12 cellular contexts compared by ENCODE assay signal in genomic region chr7:47481656-47482012, GRCh38.
DNase-seq lines count a peak whose midpoint lies in the region; ATAC-seq and TF ChIP-seq lines count a peak whose summit lies in the region.
"Had no signal": no experiment of that assay in that cellular context is flagged by ENCODE, and none has a peak within 500 bp of the region (broad histone marks: within the 10 kb centered on the region; RNA-seq: fewer than 3 reads in every experiment).

No MANE protein-coding gene starts in this region.

- H3K4me1 ChIP-seq in heart right ventricle = peaks cover 22 to 81% (median 63%) of the 10 kb centered on the region in 9 donors
- peaks cover 54% of the 10 kb centered on the region for H3K4me1 ChIP-seq in osteoblast (ENCODE audit: insufficient read depth, low read length)
- no peaks in the 10 kb centered on the region for H3K4me1 ChIP-seq in uterus

- H3K36me3 ChIP-seq in heart right ventricle (no peaks in the 10 kb centered on the region), osteoblast (ENCODE audit: insufficient read depth, low read length) (no peaks in the 10 kb centered on the region), uterus (no peaks in the 10 kb centered on the region)

- peaks cover 33% of the 10 kb centered on the region for H3K36me3 Mint-ChIP-seq in dendritic cell treated with granulocyte-macrophage colony-stimulating factor and Interleukin-4, amounts not matched to agents 40 ng/mL and 50 ng/mL, for 4 days (ENCODE audit: low read depth)
- no peaks in the 10 kb centered on the region for H3K36me3 Mint-ChIP-seq in activated CD8-positive, alpha-beta memory T cell treated with anti-CD3 and anti-CD28 coated beads, Interleukin-2, amount 10 ng/mL, durations not matched to agents 7 days and 5 days
- H3K36me3 Mint-ChIP-seq in activated CD4-positive, alpha-beta memory T cell treated with anti-CD3 and anti-CD28 coated beads for 36 hours = no peaks in the 10 kb centered on the region
- H3K36me3 Mint-ChIP-seq: activated naive CD4-positive, alpha-beta T cell treated with anti-CD3 and anti-CD28 coated beads, Interleukin-2, amount 50 U/mL, for 24 hours had no signal

- 81 to 88% methylated on average over 7 of the region's 7 CpGs for WGBS in heart right ventricle, 2 donors

- H4K20me1 ChIP-seq in osteoblast (ENCODE audit: insufficient read depth, low read length) = peaks cover 29% of the 10 kb centered on the region

- no peak for TF ChIP-seq POLR2A in uterus (IDR thresholded peaks at IDR 0.05)

- intact Hi-C loops in heart right ventricle (cut with DNase I) (loop anchor here in 1 of 10 donors (5.0 kb wide), 1 partner anchor 91 kb away; no protein-coding TSS in a partner anchor), Right ventricle myocardium superior (cut with DNase I) (no loop called here), uterus (cut with DNase I; ENCODE audit: low total_unique reads) (no loop called here)
- intact Hi-C loops in dendritic cell treated with granulocyte-macrophage colony-stimulating factor and Interleukin-4, amounts not matched to agents 40 ng/mL and 50 ng/mL, for 4 days (cut with micrococcal nuclease) = loop anchor here (1.0 to 2.0 kb wide), 2 partner anchors 15 to 188 kb away; no protein-coding TSS in a partner anchor
- intact Hi-C loops in activated CD4-positive, alpha-beta memory T cell treated with anti-CD3 and anti-CD28 coated beads for 36 hours (cut with micrococcal nuclease) = no loop called here

- TF ChIP-seq CTCF in heart right ventricle (IDR thresholded peaks at IDR 0.05) (no peak), osteoblast (IDR thresholded peaks at IDR 0.05; ENCODE audit: extremely low read depth, low read depth, low read length) (no peak), uterus (IDR thresholded peaks at IDR 0.05) (no peak)

- DNase-seq in heart right ventricle (no peak), Right ventricle myocardium superior (no peak), osteoblast (ENCODE audit: insufficient read length, low spot score, missing footprints) (no peak), uterus (no peak), hypothalamus (lab: John Stamatoyannopoulos, UW) (no peak)
- DNase-seq in activated CD8-positive, alpha-beta memory T cell treated with anti-CD3 and anti-CD28 coated beads, Interleukin-2, amount 10 ng/mL, durations not matched to agents 7 days and 5 days = no peak
- no peak for DNase-seq in activated CD4-positive, alpha-beta memory T cell treated with anti-CD3 and anti-CD28 coated beads for 36 hours
- DNase-seq: activated CD4-positive, alpha-beta T cell treated with anti-CD3 and anti-CD28 coated beads, Interleukin-2, amount 10 ng/mL, durations not matched to agents 7 days and 5 days; NCI-H2029 treated with DMSO at 0.1 percent for 48 hours; stimulated activated CD4-positive, alpha-beta T cell treated with anti-CD3 and anti-CD28 coated beads, Interleukin-12 subunit alpha, Interleukin-12 subunit beta, amount 100 ng/mL, for 4 hours had no signal

- H3K4me2 ChIP-seq in osteoblast (ENCODE audit: insufficient read depth, low read length) = peak overlapping the region; percentile 40

- H3K4me3 ChIP-seq in heart right ventricle = peak overlapping the region in 1 of 10 donors; percentile 10
- H3K4me3 ChIP-seq in osteoblast (ENCODE audit: insufficient read depth, low read length) = no peak overlapping the region
- no peak overlapping the region for H3K4me3 ChIP-seq in uterus

- H3K27me3 Mint-ChIP-seq in dendritic cell treated with granulocyte-macrophage colony-stimulating factor and Interleukin-4, amounts not matched to agents 40 ng/mL and 50 ng/mL, for 4 days = no peaks in the 10 kb centered on the region
- no peaks in the 10 kb centered on the region for H3K27me3 Mint-ChIP-seq in activated CD8-positive, alpha-beta memory T cell treated with anti-CD3 and anti-CD28 coated beads, Interleukin-2, amount 10 ng/mL, durations not matched to agents 7 days and 5 days
- no peaks in the 10 kb centered on the region for H3K27me3 Mint-ChIP-seq in activated CD4-positive, alpha-beta memory T cell treated with anti-CD3 and anti-CD28 coated beads for 36 hours
- H3K27me3 Mint-ChIP-seq: activated CD4-positive, alpha-beta T cell treated with anti-CD3 and anti-CD28 coated beads, Interleukin-2, amount 10 ng/mL, durations not matched to agents 7 days and 5 days had no signal

- H2AFZ ChIP-seq in osteoblast (ENCODE audit: low read length) = no peak overlapping the region

- CTCF ChIA-PET in activated CD8-positive, alpha-beta memory T cell treated with anti-CD3 and anti-CD28 coated beads, Interleukin-2, amount 10 ng/mL, durations not matched to agents 7 days and 5 days (lab: Charles Lee) = no interaction called here
- CTCF ChIA-PET in activated CD4-positive, alpha-beta memory T cell treated with anti-CD3 and anti-CD28 coated beads for 36 hours (lab: Charles Lee) = no interaction called here

- H3K4me1 Mint-ChIP-seq in dendritic cell treated with granulocyte-macrophage colony-stimulating factor and Interleukin-4, amounts not matched to agents 40 ng/mL and 50 ng/mL, for 4 days (ENCODE audit: low read depth) = peaks cover 92% of the 10 kb centered on the region
- H3K4me1 Mint-ChIP-seq in activated CD8-positive, alpha-beta memory T cell treated with anti-CD3 and anti-CD28 coated beads, Interleukin-2, amount 10 ng/mL, durations not matched to agents 7 days and 5 days = no peaks in the 10 kb centered on the region
- peaks cover 7% of the 10 kb centered on the region for H3K4me1 Mint-ChIP-seq in activated CD4-positive, alpha-beta memory T cell treated with anti-CD3 and anti-CD28 coated beads for 36 hours (ENCODE audit: low read depth)
- H3K4me1 Mint-ChIP-seq: activated CD4-positive, alpha-beta T cell treated with anti-CD3 and anti-CD28 coated beads, Interleukin-2, amount 10 ng/mL, durations not matched to agents 7 days and 5 days; activated naive CD4-positive, alpha-beta T cell treated with anti-CD3 and anti-CD28 coated beads, Interleukin-2, amount 50 U/mL, for 24 hours had no signal

- POLR2A ChIA-PET in activated CD4-positive, alpha-beta memory T cell treated with anti-CD3 and anti-CD28 coated beads for 36 hours (lab: Charles Lee) = no interaction called here

- H3K27me3 ChIP-seq in heart right ventricle (no peaks in the 10 kb centered on the region), osteoblast (ENCODE audit: insufficient read depth, low read length) (no peaks in the 10 kb centered on the region), uterus (no peaks in the 10 kb centered on the region)

- H3K27ac ChIP-seq in heart right ventricle (peak overlapping the region; percentile 63 to 89 (median 85)), osteoblast (ENCODE audit: low read depth, low read length) (peak overlapping the region; percentile 94), uterus (peak overlapping the region; percentile 44 to 54)

- no peaks in the 10 kb centered on the region for H3K9me3 Mint-ChIP-seq in dendritic cell treated with granulocyte-macrophage colony-stimulating factor and Interleukin-4, amounts not matched to agents 40 ng/mL and 50 ng/mL, for 4 days
- H3K9me3 Mint-ChIP-seq in activated CD8-positive, alpha-beta memory T cell treated with anti-CD3 and anti-CD28 coated beads, Interleukin-2, amount 10 ng/mL, durations not matched to agents 7 days and 5 days (ENCODE audit: low read depth) = peaks cover 8% of the 10 kb centered on the region
- H3K9me3 Mint-ChIP-seq in activated CD4-positive, alpha-beta memory T cell treated with anti-CD3 and anti-CD28 coated beads for 36 hours = no peaks in the 10 kb centered on the region
- H3K9me3 Mint-ChIP-seq: activated CD4-positive, alpha-beta T cell treated with anti-CD3 and anti-CD28 coated beads, Interleukin-2, amount 10 ng/mL, durations not matched to agents 7 days and 5 days; activated naive CD4-positive, alpha-beta T cell treated with anti-CD3 and anti-CD28 coated beads, Interleukin-2, amount 50 U/mL, for 24 hours had no signal

- ATAC-seq in heart right ventricle (no peak), Right ventricle myocardium superior (ENCODE audit: poor library complexity) (no peak)
- no peak for ATAC-seq in activated CD8-positive, alpha-beta memory T cell treated with anti-CD3 and anti-CD28 coated beads, Interleukin-2, amount 10 ng/mL, durations not matched to agents 7 days and 5 days

- peak overlapping the region; percentile 70 for H3K4me3 Mint-ChIP-seq in dendritic cell treated with granulocyte-macrophage colony-stimulating factor and Interleukin-4, amounts not matched to agents 40 ng/mL and 50 ng/mL, for 4 days
- H3K4me3 Mint-ChIP-seq in activated CD8-positive, alpha-beta memory T cell treated with anti-CD3 and anti-CD28 coated beads, Interleukin-2, amount 10 ng/mL, durations not matched to agents 7 days and 5 days = no peak overlapping the region
- H3K4me3 Mint-ChIP-seq in activated CD4-positive, alpha-beta memory T cell treated with anti-CD3 and anti-CD28 coated beads for 36 hours = no peak overlapping the region
- H3K4me3 Mint-ChIP-seq: activated CD4-positive, alpha-beta T cell treated with anti-CD3 and anti-CD28 coated beads, Interleukin-2, amount 10 ng/mL, durations not matched to agents 7 days and 5 days; activated naive CD4-positive, alpha-beta T cell treated with anti-CD3 and anti-CD28 coated beads, Interleukin-2, amount 50 U/mL, for 24 hours had no signal

- H3K79me2 ChIP-seq in osteoblast (ENCODE audit: insufficient read depth, low read length) = peaks cover 53% of the 10 kb centered on the region

- no peaks in the 10 kb centered on the region for H3K9me3 ChIP-seq in heart right ventricle
- H3K9me3 ChIP-seq in osteoblast (ENCODE audit: low read depth, low read length) = no peaks in the 10 kb centered on the region
- H3K9me3 ChIP-seq in uterus = no peaks in the 10 kb centered on the region

- peak overlapping the region; percentile 86 for H3K27ac Mint-ChIP-seq in dendritic cell treated with granulocyte-macrophage colony-stimulating factor and Interleukin-4, amounts not matched to agents 40 ng/mL and 50 ng/mL, for 4 days
- H3K27ac Mint-ChIP-seq in activated CD8-positive, alpha-beta memory T cell treated with anti-CD3 and anti-CD28 coated beads, Interleukin-2, amount 10 ng/mL, durations not matched to agents 7 days and 5 days = no peak overlapping the region
- H3K27ac Mint-ChIP-seq in activated CD4-positive, alpha-beta memory T cell treated with anti-CD3 and anti-CD28 coated beads for 36 hours = no peak overlapping the region
- H3K27ac Mint-ChIP-seq: activated CD4-positive, alpha-beta T cell treated with anti-CD3 and anti-CD28 coated beads, Interleukin-2, amount 10 ng/mL, durations not matched to agents 7 days and 5 days; activated naive CD4-positive, alpha-beta T cell treated with anti-CD3 and anti-CD28 coated beads, Interleukin-2, amount 50 U/mL, for 24 hours had no signal
